Comparison of ENCODE assay signal across 23 cellular contexts in genomic region chr6:131258010-131258652, GRCh38.
DNase-seq lines count a peak whose midpoint lies in the region; ATAC-seq and TF ChIP-seq lines count a peak whose summit lies in the region.
"Had no signal": no experiment of that assay in that cellular context is flagged by ENCODE, and none has a peak within 500 bp of the region (broad histone marks: within the 10 kb centered on the region; RNA-seq: fewer than 3 reads in every experiment).

No MANE protein-coding gene starts in this region.

- ATAC-seq in omental fat pad (ENCODE audit: low FRiP score) (no peak), GM21390 (IDR thresholded peaks at IDR 0.05; ENCODE audit: unreplicated experiment) (no peak)
- ATAC-seq: GM12878; stimulated activated memory B cell treated with anti-CD40 and anti-IgM and Interleukin-4, amounts not matched to agents 10 μg/mL and 1 μg/mL and 100 μg/mL, for 72 hours had no signal

- peaks cover 22% of the 10 kb centered on the region for H3K9me3 Mint-ChIP-seq in nephron progenitor cell
- H3K9me3 Mint-ChIP-seq: central memory CD8-positive, alpha-beta T cell had no signal

- TF ChIP-seq CTCF in epithelial cell of proximal tubule (conservative IDR thresholded peaks at IDR 0.05; ENCODE audit: low read depth, low read length) = no peak
- TF ChIP-seq CTCF in nephron progenitor cell (IDR thresholded peaks at IDR 0.05) = no peak
- TF ChIP-seq CTCF in omental fat pad (IDR thresholded peaks at IDR 0.05) = no peak

- H3K27me3 Mint-ChIP-seq in nephron progenitor cell (ENCODE audit: low read depth, poor library complexity) = no peaks in the 10 kb centered on the region
- H3K27me3 Mint-ChIP-seq: central memory CD8-positive, alpha-beta T cell; stimulated activated memory B cell treated with anti-CD40 and anti-IgM and Interleukin-4, amounts not matched to agents 10 μg/mL and 1 μg/mL and 100 μg/mL, for 72 hours had no signal

- H3K36me3 Mint-ChIP-seq in nephron progenitor cell (ENCODE audit: low read depth) = peaks cover 17% of the 10 kb centered on the region

- DNase-seq in NCI-H1105 treated with DMSO at 0.1 percent for 48 hours (lab: John Stamatoyannopoulos, UW) (peak; percentile 9), NCI-H1105 (lab: John Stamatoyannopoulos, UW) (no peak), HPDE6-E6E7 (ENCODE audit: extremely low spot score) (peak; percentile 14), epithelial cell of proximal tubule (ENCODE audit: low read depth) (peak; percentile 96), nephron progenitor cell (no peak), omental fat pad (ENCODE audit: low spot score) (no peak), GM19240 (ENCODE audit: insufficient read length, low spot score) (no peak)
- DNase-seq: 8988T; amniotic stem cell; DMS153; effector CD8-positive, alpha-beta T cell; GF-D8; heart right ventricle; MV-4-11; NCI-H2081; tibial artery had no signal

- no peak overlapping the region for H3K4me3 ChIP-seq in epithelial cell of proximal tubule (ENCODE audit: low read depth, low read length)
- H3K4me3 ChIP-seq: BLaER1 treated with 17β-estradiol and CSF1 and Interleukin-3, amounts not matched to agents 10 nM and 100 nM; GM12878; heart right ventricle; tibial artery had no signal

- no peak overlapping the region for H3K4me3 Mint-ChIP-seq in nephron progenitor cell
- H3K4me3 Mint-ChIP-seq: central memory CD8-positive, alpha-beta T cell; stimulated activated memory B cell treated with anti-CD40 and anti-IgM and Interleukin-4, amounts not matched to agents 10 μg/mL and 1 μg/mL and 100 μg/mL, for 72 hours; T-helper 2 cell treated with Interferon-gamma antibody and Interleukin-4, amounts not matched to agents 5 μg/mL and 100 μg/mL, for 36 hours had no signal

- peaks cover 41% of the 10 kb centered on the region for H3K4me1 Mint-ChIP-seq in nephron progenitor cell
- H3K4me1 Mint-ChIP-seq: stimulated activated memory B cell treated with anti-CD40 and anti-IgM and Interleukin-4, amounts not matched to agents 10 μg/mL and 1 μg/mL and 100 μg/mL, for 72 hours had no signal

- H3K27ac Mint-ChIP-seq in nephron progenitor cell = peak overlapping the region; percentile 90
- H3K27ac Mint-ChIP-seq: activated T-helper 2 cell treated with anti-CD3 and anti-CD28 coated beads, Interferon-gamma antibody, Interleukin-2, Interleukin-4, amounts not matched to agents 10 μg/mL and 5 μg/mL and 100 μg/mL, durations not matched to agents 14 hours and 24 hours and 36 hours; stimulated activated memory B cell treated with anti-CD40 and anti-IgM and Interleukin-4, amounts not matched to agents 10 μg/mL and 1 μg/mL and 100 μg/mL, for 72 hours; T-helper 2 cell treated with Interferon-gamma antibody and Interleukin-4, amounts not matched to agents 5 μg/mL and 100 μg/mL, for 36 hours had no signal

Comparison
In these comparisons a context has a peak if more than half of its experiments do, and no peak if none do; other contexts are left out.
1. DNase-seq: peak in NCI-H1105 treated with DMSO at 0.1 percent for 48 hours (single experiment), HPDE6-E6E7 (single experiment) and epithelial cell of proximal tubule (single experiment); none in NCI-H1105 (single experiment), nephron progenitor cell (single experiment), omental fat pad (single experiment) and GM19240 (single experiment).